ENCODE assay signal across 20 cellular contexts in the genomic region with DNA sequence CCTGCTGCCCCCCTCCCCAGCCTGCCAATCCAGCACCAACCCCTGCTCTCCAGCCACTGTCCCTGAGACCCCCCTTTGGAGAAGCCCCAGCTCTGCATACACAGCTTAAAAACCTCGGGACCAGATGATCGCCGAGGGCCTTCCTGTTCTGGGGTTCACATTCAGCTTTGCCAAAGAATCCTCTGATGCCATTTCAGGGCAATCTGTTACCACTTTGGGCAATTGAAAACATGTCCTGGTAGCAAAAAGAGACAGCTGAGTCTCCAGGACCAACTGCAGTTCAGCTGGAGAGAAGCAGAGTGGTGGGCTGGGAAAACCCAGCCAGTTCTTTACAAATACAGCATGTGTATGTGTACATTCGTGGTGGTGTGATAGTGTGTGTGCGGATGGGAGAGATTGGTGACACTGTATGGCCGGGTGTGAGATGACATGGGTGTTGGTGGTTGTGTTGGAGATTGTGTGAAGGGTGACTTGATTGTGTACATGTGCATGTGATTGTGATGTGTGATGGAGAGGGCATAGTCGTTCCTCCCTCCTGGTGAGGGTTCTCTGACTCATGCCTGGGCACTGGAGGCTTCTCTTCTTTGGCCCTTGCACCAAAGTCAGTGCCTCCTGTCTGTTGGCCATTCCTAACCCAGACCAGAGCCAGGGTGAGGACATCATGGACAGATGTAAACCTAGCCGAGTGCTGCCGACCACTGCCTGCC. TPM values are rescaled to one million over a fixed set of nuclear protein-coding genes. Genes with fewer than 3 reads are reported as not detected.
DNase-seq lines count a peak whose midpoint lies in the region; ATAC-seq and TF ChIP-seq lines count a peak whose summit lies in the region.
"Had no signal": no experiment of that assay in that cellular context is flagged by ENCODE, and none has a peak within 500 bp of the region (broad histone marks: within the 10 kb centered on the region; RNA-seq: fewer than 3 reads in every experiment).

No MANE protein-coding gene starts in this region.

- peaks cover 4% of the 10 kb centered on the region for H3K36me3 ChIP-seq in suprapubic skin
- H3K36me3 ChIP-seq: adrenal gland had no signal

- TF ChIP-seq POLR2A in suprapubic skin (IDR thresholded peaks at IDR 0.05) = no peak

- peak overlapping the region; percentile 9 for H3K27ac ChIP-seq in suprapubic skin
- H3K27ac ChIP-seq: GM23248, HL-60 had no signal

- peaks cover 21% of the 10 kb centered on the region for H3K4me1 ChIP-seq in suprapubic skin
- H3K4me1 ChIP-seq: adrenal gland had no signal

- H3K4me3 ChIP-seq in fibroblast of mammary gland (ENCODE audit: control insufficient read depth, low read depth, low read length) = no peak overlapping the region
- no peak overlapping the region for H3K4me3 ChIP-seq in suprapubic skin
- H3K4me3 ChIP-seq: adrenal gland, GM23248 had no signal

- TF ChIP-seq CTCF in fibroblast of mammary gland (conservative IDR thresholded peaks at IDR 0.05; ENCODE audit: control insufficient read depth, insufficient read depth, low read depth, low read length) = no peak
- no peak for TF ChIP-seq CTCF in suprapubic skin (IDR thresholded peaks at IDR 0.05)
- TF ChIP-seq CTCF in CD14-positive monocyte (IDR thresholded peaks at IDR 0.05) = no peak

- no peak for ATAC-seq in GM18517 (IDR thresholded peaks at IDR 0.05; ENCODE audit: unreplicated experiment)
- ATAC-seq: left lobe of liver had no signal

- peaks cover 0 to 3% (median 0%) of the 10 kb centered on the region in 3 donors for H3K27me3 Mint-ChIP-seq in CD14-positive monocyte (ENCODE audit: low read depth in 3 of 3)

- no peaks in the 10 kb centered on the region for H3K9me3 ChIP-seq in suprapubic skin
- H3K9me3 ChIP-seq: adrenal gland had no signal

- no peak for TF ChIP-seq EP300 in suprapubic skin (IDR thresholded peaks at IDR 0.05)

- DNase-seq in AG20443 (ENCODE audit: low spot score) = peak; percentile 28
- DNase-seq in NCI-H1694 treated with DMSO at 0.1 percent for 48 hours (lab: John Stamatoyannopoulos, UW) = peak; percentile 73
- DNase-seq in fibroblast of mammary gland (ENCODE audit: low read depth) = peak; percentile 17
- no peak for DNase-seq in suprapubic skin (ENCODE audit: low spot score in 2 of 2)
- DNase-seq in UCSD-AML1 (lab: John Stamatoyannopoulos, UW; ENCODE audit: unreplicated experiment) = no peak
- DNase-seq in activated CD4-positive, alpha-beta T cell treated with anti-CD3 and anti-CD28 coated beads, Interleukin-2, amount 50 U/mL, for 1 hour = no peak
- no peak for DNase-seq in CD14-positive monocyte (ENCODE audit: low spot score)
- DNase-seq: activated CD4-positive, alpha-beta T cell treated with anti-CD3 and anti-CD28 coated beads for 48 hours; activated effector memory CD4-positive, alpha-beta T cell treated with anti-CD3 and anti-CD28 coated beads, Interleukin-2, amount 50 U/mL, for 16 hours; adrenal gland; erythroblast; GM23248; NCI-H1436 treated with DMSO at 0.1 percent for 48 hours; SHP77; stimulated activated CD4-positive, alpha-beta T cell treated with anti-CD3 and anti-CD28 coated beads, Interleukin-12 subunit alpha, Interleukin-12 subunit beta, amount 100 ng/mL, for 4 hours had no signal

- no peak overlapping the region for H3K27ac Mint-ChIP-seq in CD14-positive monocyte

- no peaks in the 10 kb centered on the region for H3K27me3 ChIP-seq in suprapubic skin
- H3K27me3 ChIP-seq: adrenal gland had no signal

- no peaks in the 10 kb centered on the region for H3K4me1 Mint-ChIP-seq in CD14-positive monocyte

- no peak overlapping the region for H3K4me3 Mint-ChIP-seq in CD14-positive monocyte
- H3K4me3 Mint-ChIP-seq: neural crest cell had no signal

- intact Hi-C loops in CD14-positive monocyte (cut with micrococcal nuclease) = no loop called here

- WGBS in suprapubic skin = 65% methylated on average over 9 of the region's 9 CpGs

- H3K36me3 Mint-ChIP-seq in CD14-positive monocyte = no peaks in the 10 kb centered on the region

- peaks cover 0 to 3% (median 0%) of the 10 kb centered on the region in 7 donors for H3K9me3 Mint-ChIP-seq in CD14-positive monocyte
- H3K9me3 Mint-ChIP-seq: neural crest cell had no signal

RNA-seq across cellular contexts. Expression of gene AQP1, which starts 48.5 kb away (rescaled TPM):
- total RNA-seq in suprapubic skin = 100 to 1,000 TPM in 3 of 4 donors, 10 to 100 TPM in 1; 92.1 to 139 (median 110) TPM
- not detected for polyA plus RNA-seq in CD14-positive monocyte
- total RNA-seq: OCI-LY7 had no signal

Comparison
In these comparisons a context has a peak if more than half of its experiments do, and no peak if none do; other contexts are left out.
1. DNase-seq: peak in AG20443 (single experiment), NCI-H1694 treated with DMSO at 0.1 percent for 48 hours (single experiment) and fibroblast of mammary gland (single experiment); none in suprapubic skin (0 of 2), UCSD-AML1 (single experiment), activated CD4-positive, alpha-beta T cell treated with anti-CD3 and anti-CD28 coated beads, Interleukin-2, amount 50 U/mL, for 1 hour (single experiment) and CD14-positive monocyte (single experiment).